Comparison of ENCODE assay signal across 1 cellular context in genomic region chr2:85577386-85578242, GRCh38.
TF ChIP-seq lines count a peak whose summit lies in the region.

TSS of gene VAMP8 (plus strand) at chr2:85577586. CDS start at chr2:85577647, 61 bp downstream.

TF ChIP-seq in K562, 482 proteins besides CTCF, POLR2A, EP300 and RAD21 (continued from another document and continues in another):
- TF ChIP-seq PCBP2 (IDR thresholded peaks at IDR 0.05; ENCODE audit: low read depth, low read length, poor library complexity, severe bottlenecking) (no peak), ETS1 (conservative IDR thresholded peaks at IDR 0.05; ENCODE audit: control insufficient read depth, low read depth, low read length) (peak; percentile 72), SREBF2 (CRISPR knock-in tag; IDR thresholded peaks at IDR 0.05) (no peak), POLR2G (IDR thresholded peaks at IDR 0.05; ENCODE audit: low read depth, low read length) (peak; percentile 67), TARDBP (IDR thresholded peaks at IDR 0.05) (no peak), CC2D1A (IDR thresholded peaks at IDR 0.05) (no peak), ILF3 (IDR thresholded peaks at IDR 0.05; ENCODE audit: borderline replicate concordance) (no peak), ZC3H8 (IDR thresholded peaks at IDR 0.05) (no peak), HES1 (IDR thresholded peaks at IDR 0.05; ENCODE audit: low read depth) (no peak), ZNF766 (CRISPR knock-in tag; conservative IDR thresholded peaks at IDR 0.05) (no peak), KDM5B (IDR thresholded peaks at IDR 0.05; ENCODE audit: insufficient replicate concordance, low read depth, low read length) (peak; percentile 55), RBM15 (IDR thresholded peaks at IDR 0.05; ENCODE audit: insufficient read depth, low read length) (no peak), ZBTB40 (IDR thresholded peaks at IDR 0.05) (peak; percentile 28; the same call in 1 of the 2 replicates), ZBTB40 (CRISPR knock-in tag; IDR thresholded peaks at IDR 0.05) (no peak), COPS2 (conservative IDR thresholded peaks at IDR 0.05) (no peak), ZKSCAN3 (CRISPR knock-in tag; IDR thresholded peaks at IDR 0.05) (no peak), TRIM25 (IDR thresholded peaks at IDR 0.05; ENCODE audit: borderline replicate concordance) (no peak), MITF (IDR thresholded peaks at IDR 0.05) (no peak), ZNF197 (CRISPR knock-in tag; IDR thresholded peaks at IDR 0.05; ENCODE audit: low read depth) (no peak), NELFE (IDR thresholded peaks at IDR 0.05; ENCODE audit: insufficient read depth, insufficient read length) (no peak), STAT5A (IDR thresholded peaks at IDR 0.05; ENCODE audit: borderline replicate concordance, low read length) (no peak), HMBOX1 (IDR thresholded peaks at IDR 0.05) (0 out of 2 replicates have a peak, but pooled peaks have one; percentile 35), NFIX (CRISPR knock-in tag; IDR thresholded peaks at IDR 0.05; ENCODE audit: low read depth) (no peak), CHD1 (IDR thresholded peaks at IDR 0.05; ENCODE audit: low read length) (no peak), ZNF3 (CRISPR knock-in tag; IDR thresholded peaks at IDR 0.05) (no peak), CBX5 (IDR thresholded peaks at IDR 0.05; ENCODE audit: borderline replicate concordance, low read depth) (no peak), MEIS2 (IDR thresholded peaks at IDR 0.05; ENCODE audit: partially characterized antibody) (no peak), MBD2 (IDR thresholded peaks at IDR 0.05; ENCODE audit: borderline replicate concordance, low read depth) (no peak), ZNF212 (CRISPR knock-in tag; IDR thresholded peaks at IDR 0.05) (no peak), TCF7 (IDR thresholded peaks at IDR 0.05; ENCODE audit: borderline replicate concordance) (no peak), MAX (CRISPR knock-in tag; IDR thresholded peaks at IDR 0.05) (0 out of 2 replicates have a peak, but pooled peaks have one; percentile 6), NFRKB (IDR thresholded peaks at IDR 0.05; ENCODE audit: low read depth) (peak; percentile 54; the same call in 1 of the 2 replicates), PRDM10 (IDR thresholded peaks at IDR 0.05; ENCODE audit: partially characterized antibody) (no peak), BRF2 (IDR thresholded peaks at IDR 0.05; ENCODE audit: borderline replicate concordance, insufficient read depth, insufficient read length) (no peak), ZBTB7A (IDR thresholded peaks at IDR 0.05; ENCODE audit: borderline replicate concordance, control insufficient read depth, low read depth, low read length) (peak; percentile 37; the same call in 1 of the 2 replicates), STAG1 (CRISPR knock-in tag; IDR thresholded peaks at IDR 0.05; ENCODE audit: borderline replicate concordance) (no peak), NFE2L1 (tag; IDR thresholded peaks at IDR 0.05; ENCODE audit: borderline replicate concordance, low read depth) (no peak), ZNF232 (CRISPR knock-in tag; IDR thresholded peaks at IDR 0.05) (no peak), PCBP1 (IDR thresholded peaks at IDR 0.05; ENCODE audit: low read depth, low read length, poor library complexity, severe bottlenecking) (no peak)
